ENCODE assay signal across 16 cellular contexts in genomic region chr9:18707489-18708210, GRCh38.
"Had no signal": no experiment of that assay in that cellular context is flagged by ENCODE, and none has a peak within 500 bp of the region (broad histone marks: within the 10 kb centered on the region; RNA-seq: fewer than 3 reads in every experiment).

No MANE protein-coding gene starts in this region.

- H3K36me3 ChIP-seq: adrenal gland, left ventricle myocardium inferior, thoracic aorta had no signal

- H3K9me3 Mint-ChIP-seq: activated CD4-positive, alpha-beta T cell treated with anti-CD3 and anti-CD28 coated beads, Interleukin-2, amount 10 ng/mL, durations not matched to agents 24 days and 14 days; activated naive CD4-positive, alpha-beta T cell treated with anti-CD3 and anti-CD28 coated beads, Interleukin-2, amount 10 ng/mL, durations not matched to agents 7 days and 5 days; activated T-helper 17 cell treated with anti-CD3 and anti-CD28 coated beads, Interleukin-2, amount 50 U/mL, for 72 hours; central memory CD8-positive, alpha-beta T cell; stimulated activated naive CD8-positive, alpha-beta T cell treated with anti-CD3 and anti-CD28 coated beads, Interleukin-15, amount 100 ng/mL, for 72 hours; T-helper 1 cell treated with Interleukin-12 subunit alpha and Interleukin-12 subunit beta and Interleukin-4 antibody, amounts not matched to agents 30 μg/mL and 1 μg/mL, for 36 hours had no signal

- H3K27me3 ChIP-seq: adrenal gland, body of pancreas, foreskin keratinocyte had no signal

- H3K36me3 Mint-ChIP-seq: activated naive CD4-positive, alpha-beta T cell treated with anti-CD3 and anti-CD28 coated beads, Interleukin-2, amount 10 ng/mL, durations not matched to agents 7 days and 5 days had no signal

- H3K27me3 Mint-ChIP-seq: activated CD4-positive, alpha-beta T cell treated with anti-CD3 and anti-CD28 coated beads, Interleukin-2, amount 10 ng/mL, durations not matched to agents 24 days and 14 days; activated naive CD4-positive, alpha-beta T cell treated with anti-CD3 and anti-CD28 coated beads, Interleukin-2, amount 10 ng/mL, durations not matched to agents 7 days and 5 days; activated T-helper 17 cell treated with anti-CD3 and anti-CD28 coated beads, Interleukin-2, amount 50 U/mL, for 72 hours; central memory CD8-positive, alpha-beta T cell; stimulated activated naive CD8-positive, alpha-beta T cell treated with anti-CD3 and anti-CD28 coated beads, Interleukin-15, amount 100 ng/mL, for 72 hours had no signal

- H3K27ac Mint-ChIP-seq: activated CD4-positive, alpha-beta T cell treated with anti-CD3 and anti-CD28 coated beads, Interleukin-2, amount 10 ng/mL, durations not matched to agents 24 days and 14 days; activated naive CD4-positive, alpha-beta T cell treated with anti-CD3 and anti-CD28 coated beads, Interleukin-2, amount 10 ng/mL, durations not matched to agents 7 days and 5 days; activated T-helper 17 cell treated with anti-CD3 and anti-CD28 coated beads, Interleukin-2, amount 50 U/mL, for 72 hours; stimulated activated naive CD8-positive, alpha-beta T cell treated with anti-CD3 and anti-CD28 coated beads, Interleukin-15, amount 100 ng/mL, for 72 hours; T-helper 1 cell treated with Interleukin-12 subunit alpha and Interleukin-12 subunit beta and Interleukin-4 antibody, amounts not matched to agents 30 μg/mL and 1 μg/mL, for 36 hours; WTC11 had no signal

- H3K27ac ChIP-seq: adrenal gland, body of pancreas, foreskin keratinocyte, left ventricle myocardium inferior, thoracic aorta had no signal

- ATAC-seq: activated T-helper 17 cell treated with anti-CD3 and anti-CD28 coated beads, Interleukin-2, amount 50 U/mL, for 72 hours; body of pancreas; foreskin keratinocyte; stimulated activated naive CD8-positive, alpha-beta T cell treated with anti-CD3 and anti-CD28 coated beads, Interleukin-15, amount 100 ng/mL, for 72 hours had no signal

- DNase-seq: activated CD4-positive, alpha-beta T cell treated with anti-CD3 and anti-CD28 coated beads, Interleukin-2, amount 10 ng/mL, durations not matched to agents 24 days and 14 days; activated CD8-positive, alpha-beta memory T cell treated with anti-CD3 and anti-CD28 coated beads for 24 hours; activated naive CD4-positive, alpha-beta T cell treated with anti-CD3 and anti-CD28 coated beads, Interleukin-2, amount 10 ng/mL, durations not matched to agents 7 days and 5 days; adrenal gland; body of pancreas; dermis blood vessel endothelial cell; erythroblast; foreskin keratinocyte; left ventricle myocardium inferior; stimulated activated CD4-positive, alpha-beta T cell treated with anti-CD3 and anti-CD28 coated beads, Interleukin-4, amount 100 ng/mL, for 4 hours; stimulated activated naive CD8-positive, alpha-beta T cell treated with anti-CD3 and anti-CD28 coated beads, Interleukin-15, amount 100 ng/mL, for 72 hours had no signal

- H3K4me1 Mint-ChIP-seq: activated CD4-positive, alpha-beta T cell treated with anti-CD3 and anti-CD28 coated beads, Interleukin-2, amount 10 ng/mL, durations not matched to agents 24 days and 14 days; activated naive CD4-positive, alpha-beta T cell treated with anti-CD3 and anti-CD28 coated beads, Interleukin-2, amount 10 ng/mL, durations not matched to agents 7 days and 5 days; activated T-helper 17 cell treated with anti-CD3 and anti-CD28 coated beads, Interleukin-2, amount 50 U/mL, for 72 hours; central memory CD8-positive, alpha-beta T cell; stimulated activated naive CD8-positive, alpha-beta T cell treated with anti-CD3 and anti-CD28 coated beads, Interleukin-15, amount 100 ng/mL, for 72 hours had no signal

- H3K4me3 ChIP-seq: adrenal gland, body of pancreas, left ventricle myocardium inferior, thoracic aorta had no signal

- H3K9me3 ChIP-seq: adrenal gland, body of pancreas, left ventricle myocardium inferior, thoracic aorta had no signal

- H3K4me1 ChIP-seq: body of pancreas had no signal

- H3K4me3 Mint-ChIP-seq: activated CD4-positive, alpha-beta T cell treated with anti-CD3 and anti-CD28 coated beads, Interleukin-2, amount 10 ng/mL, durations not matched to agents 24 days and 14 days; activated naive CD4-positive, alpha-beta T cell treated with anti-CD3 and anti-CD28 coated beads, Interleukin-2, amount 10 ng/mL, durations not matched to agents 7 days and 5 days; activated T-helper 17 cell treated with anti-CD3 and anti-CD28 coated beads, Interleukin-2, amount 50 U/mL, for 72 hours; central memory CD8-positive, alpha-beta T cell; stimulated activated naive CD8-positive, alpha-beta T cell treated with anti-CD3 and anti-CD28 coated beads, Interleukin-15, amount 100 ng/mL, for 72 hours; T-helper 1 cell treated with Interleukin-12 subunit alpha and Interleukin-12 subunit beta and Interleukin-4 antibody, amounts not matched to agents 30 μg/mL and 1 μg/mL, for 36 hours; WTC11 had no signal
